Comparison of ENCODE assay signal across 24 cellular contexts in genomic region chr5:100423330-100423729, GRCh38.
A peak's percentile ranks its signal among the peaks of the same experiment; 100 is the strongest.
DNase-seq lines count a peak whose midpoint lies in the region; FAIRE-seq and TF ChIP-seq lines count a peak whose summit lies in the region.
"Had no signal": no experiment of that assay in that cellular context is flagged by ENCODE, and none has a peak within 500 bp of the region (broad histone marks: within the 10 kb centered on the region; RNA-seq: fewer than 3 reads in every experiment).

No MANE protein-coding gene starts in this region.

- no peaks in the 10 kb centered on the region for H3K36me3 ChIP-seq in mesodermal cell (ENCODE audit: control insufficient read depth, insufficient read depth, low read length)
- H3K36me3 ChIP-seq in effector memory CD4-positive, alpha-beta T cell (ENCODE audit: control insufficient read depth, insufficient read depth, low read length), result no peaks in the 10 kb centered on the region

- no peaks in the 10 kb centered on the region for H3K27me3 ChIP-seq in effector memory CD4-positive, alpha-beta T cell (replicated peaks; ENCODE audit: control insufficient read depth, insufficient read depth, low read length, poor library complexity, severe bottlenecking)
- H3K27me3 ChIP-seq: BLaER1 treated with 17β-estradiol and CSF1 and Interleukin-3, amounts not matched to agents 10 nM and 100 nM had no signal

- H3K27ac ChIP-seq in RWPE1 (no peak overlapping the region), mesodermal cell (ENCODE audit: low read depth, low read length, severe bottlenecking) (peak overlapping the region; percentile 54)
- no peak overlapping the region for H3K27ac ChIP-seq in effector memory CD4-positive, alpha-beta T cell (ENCODE audit: insufficient read depth, low read length, poor library complexity, severe bottlenecking)
- H3K27ac ChIP-seq: BLaER1 treated with 17β-estradiol and CSF1 and Interleukin-3, amounts not matched to agents 10 nM and 100 nM; PC-9 had no signal

- no peak for FAIRE-seq in urothelium cell line (lab: Jason Lieb, UNC)
- FAIRE-seq: A204.1, GM18507 had no signal

- DNase-seq in HEK293T (ENCODE audit: extremely low spot score) (peak; percentile 17), RWPE1 (ENCODE audit: low spot score) (peak; percentile 3), urothelium cell line (ENCODE audit: low spot score) (peak; percentile 30), NCI-H748 treated with DMSO at 0.1 percent for 48 hours (lab: John Stamatoyannopoulos, UW) (no peak), NCI-H1930 (lab: John Stamatoyannopoulos, UW) (no peak)
- no peak for DNase-seq in effector memory CD4-positive, alpha-beta T cell
- DNase-seq: AML-193; CD4-positive, alpha-beta T cell; H9; NCI-H1092; NCI-H1417 treated with DMSO at 0.1 percent for 48 hours; NCI-H1694 treated with DMSO at 0.1 percent for 48 hours; NCI-H2081 treated with DMSO at 0.1 percent for 48 hours; NCI-H2171; NCI-H345; NCI-H510A treated with DMSO at 0.1 percent for 48 hours; NCI-H774; PC-9; Right ventricle myocardium superior had no signal

- TF ChIP-seq CTCF in RWPE1 (conservative IDR thresholded peaks at IDR 0.05; ENCODE audit: low read depth), result no peak

- WGBS in mesodermal cell (ENCODE audit: insufficient coverage in 2 of 2), 2 experiments, result no CpG with 5 or more reads among the region's 5 CpGs

- H3K4me1 ChIP-seq in mesodermal cell (ENCODE audit: control insufficient read depth, insufficient read depth, low read length, poor library complexity, severe bottlenecking), result no peaks in the 10 kb centered on the region
- H3K4me1 ChIP-seq in effector memory CD4-positive, alpha-beta T cell (ENCODE audit: control insufficient read depth, insufficient read depth, low read length, poor library complexity, severe bottlenecking), result no peaks in the 10 kb centered on the region
- H3K4me1 ChIP-seq: BLaER1 treated with 17β-estradiol and CSF1 and Interleukin-3, amounts not matched to agents 10 nM and 100 nM had no signal

- CTCF ChIA-PET in HEK293T (lab: Yijun Ruan, JAX) (interaction anchor here (0.6 kb wide), 1 partner anchor 14 kb away, joined by 3 read pairs; no protein-coding TSS in a partner anchor), RWPE1 (lab: Yijun Ruan, JAX) (interaction anchor here (0.7 kb wide), 1 partner anchor 623 kb away, joined by 3 read pairs; no protein-coding TSS in a partner anchor)

- H3K9me3 ChIP-seq in mesodermal cell (ENCODE audit: control insufficient read depth, low read length), result no peaks in the 10 kb centered on the region
- H3K9me3 ChIP-seq in effector memory CD4-positive, alpha-beta T cell (ENCODE audit: control insufficient read depth, low read length), result no peaks in the 10 kb centered on the region

- H3K4me3 ChIP-seq in mesodermal cell (ENCODE audit: extremely low read depth, insufficient read depth, low read length, poor library complexity, severe bottlenecking), result no peak overlapping the region
- no peak overlapping the region for H3K4me3 ChIP-seq in effector memory CD4-positive, alpha-beta T cell (ENCODE audit: insufficient read depth, low read depth, low read length, poor library complexity, severe bottlenecking)
- H3K4me3 ChIP-seq: BLaER1 treated with 17β-estradiol and CSF1 and Interleukin-3, amounts not matched to agents 10 nM and 100 nM; GM23338; PC-9 had no signal

- POLR2A ChIA-PET in HEK293T (lab: Yijun Ruan, JAX) (no interaction called here), RWPE1 (lab: Yijun Ruan, JAX; ENCODE audit: low non-redundant PET) (no interaction called here)

TF ChIP-seq in HEK293T, 16 proteins besides CTCF, POLR2A, EP300 and RAD21:
- TF ChIP-seq FOXM1 (IDR thresholded peaks at IDR 0.05; ENCODE audit: borderline replicate concordance), result no peak
- no peak for TF ChIP-seq BHLHE40 (IDR thresholded peaks at IDR 0.05; ENCODE audit: borderline replicate concordance)
- no peak for TF ChIP-seq ELF4 (IDR thresholded peaks at IDR 0.05)
- TF ChIP-seq ZNF384 (IDR thresholded peaks at IDR 0.05), result no peak
- TF ChIP-seq PKNOX1 (IDR thresholded peaks at IDR 0.05), result no peak
- TF ChIP-seq FOXK2 (IDR thresholded peaks at IDR 0.05), result no peak
- no peak for TF ChIP-seq L3MBTL2 (conservative IDR thresholded peaks at IDR 0.05)
- no peak for TF ChIP-seq SUZ12 (IDR thresholded peaks at IDR 0.05)
- no peak for TF ChIP-seq NFRKB (IDR thresholded peaks at IDR 0.05)

Comparison
In these comparisons a context has a peak if more than half of its experiments do, and no peak if none do; other contexts are left out.
1. DNase-seq: peak in HEK293T (single experiment), RWPE1 (single experiment) and urothelium cell line (single experiment); none in effector memory CD4-positive, alpha-beta T cell (0 of 3), NCI-H748 treated with DMSO at 0.1 percent for 48 hours (single experiment) and NCI-H1930 (0 of 2).